Comparison of ENCODE assay signal across 26 cellular contexts in genomic region chr2:2466534-2466933, GRCh38.
"Had no signal": no experiment of that assay in that cellular context is flagged by ENCODE, and none has a peak within 500 bp of the region (broad histone marks: within the 10 kb centered on the region; RNA-seq: fewer than 3 reads in every experiment).

No MANE protein-coding gene starts in this region.

- H3K27ac ChIP-seq: brain microvascular endothelial cell, coronary artery, dorsolateral prefrontal cortex, lower lobe of right lung, prostate gland, skin epidermis, vagina had no signal

- H3K9me3 ChIP-seq: lower lobe of right lung, prostate gland, vagina had no signal

- DNase-seq: activated CD4-positive, alpha-beta memory T cell treated with anti-CD3 and anti-CD28 coated beads for 36 hours; activated CD4-positive, alpha-beta T cell treated with anti-CD3 and anti-CD28 coated beads for 48 hours; activated CD8-positive, alpha-beta memory T cell treated with anti-CD3 and anti-CD28 coated beads, Interleukin-2, amount 50 U/mL, for 4 hours; activated gamma-delta T cell treated with Interleukin-2 at 50 U/mL for 16 hours; activated naive CD4-positive, alpha-beta T cell treated with anti-CD3 and anti-CD28 coated beads, Interleukin-2, amount 50 U/mL, for 16 hours; activated T-cell treated with anti-CD3 and anti-CD28 coated beads, Interleukin-2, amount 50 U/mL, for 1 hour; amniotic stem cell; brain microvascular endothelial cell; dorsolateral prefrontal cortex; effector memory CD4-positive, alpha-beta T cell; kidney glomerular epithelial cell; lower lobe of right lung; retina; stimulated activated CD4-positive, alpha-beta T cell treated with anti-CD3 and anti-CD28 coated beads, Interleukin-4, amount 100 ng/mL, for 4 hours; stimulated activated CD8-positive, alpha-beta memory T cell treated with anti-CD3 and anti-CD28 coated beads, Interleukin-4, amount 100 ng/mL, for 48 hours; stimulated activated naive CD8-positive, alpha-beta T cell treated with anti-CD3 and anti-CD28 coated beads, Interleukin-15, amount 100 ng/mL, for 72 hours; substantia nigra had no signal

- H3K27me3 ChIP-seq: brain microvascular endothelial cell, vagina had no signal

- FAIRE-seq: astrocyte, frontal cortex had no signal

- H3K4me3 ChIP-seq: coronary artery, dorsolateral prefrontal cortex, lower lobe of right lung, prostate gland, skin epidermis, vagina had no signal

- H3K4me1 ChIP-seq: lower lobe of right lung, prostate gland, vagina had no signal

- H3K36me3 ChIP-seq: brain microvascular endothelial cell, lower lobe of right lung, prostate gland, vagina had no signal

- ATAC-seq: left lobe of liver; sciatic nerve; stimulated activated memory B cell treated with anti-CD40 and anti-IgM and Interleukin-4, amounts not matched to agents 10 μg/mL and 1 μg/mL and 100 μg/mL, for 72 hours; stimulated activated naive CD8-positive, alpha-beta T cell treated with anti-CD3 and anti-CD28 coated beads, Interleukin-15, amount 100 ng/mL, for 72 hours had no signal
